In the genomic region with DNA sequence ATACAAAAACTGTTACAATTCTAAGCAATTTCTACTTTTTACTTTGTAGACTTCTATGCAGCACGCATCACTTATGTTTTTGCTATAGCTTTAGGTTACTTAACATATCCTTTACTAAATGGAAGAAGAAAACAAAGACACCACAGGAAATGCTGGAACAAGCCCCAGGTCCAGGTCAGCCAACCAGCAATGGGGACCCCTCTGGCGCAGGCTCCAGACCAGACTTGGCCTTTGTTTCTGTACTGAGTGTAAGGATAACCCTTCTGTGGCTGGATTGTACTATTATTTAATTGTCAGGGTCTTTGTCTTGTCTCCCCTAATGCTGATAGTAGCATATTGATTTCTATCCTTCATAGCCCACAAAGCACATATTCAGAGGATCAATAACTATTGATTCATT, we compare ENCODE assay signal across 1 cellular context.
TF ChIP-seq lines count a peak whose summit lies in the region.

No MANE protein-coding gene starts in this region.

TF ChIP-seq in GM23338, 12 proteins besides CTCF, POLR2A, EP300 and RAD21 (continued from another document):
- TF ChIP-seq REST (IDR thresholded peaks at IDR 0.05; ENCODE audit: unreplicated experiment) (no peak), EZH2 (IDR thresholded peaks at IDR 0.05; ENCODE audit: low read depth, unreplicated experiment) (no peak), CREB1 (CRISPR knock-in tag; IDR thresholded peaks at IDR 0.05; ENCODE audit: low read depth) (no peak), NANOG (IDR thresholded peaks at IDR 0.05; ENCODE audit: borderline replicate concordance) (no peak), STAT1 (IDR thresholded peaks at IDR 0.05; ENCODE audit: unreplicated experiment) (no peak), JUNB (IDR thresholded peaks at IDR 0.05; ENCODE audit: unreplicated experiment) (no peak)
- TF ChIP-seq, protein P1, sequence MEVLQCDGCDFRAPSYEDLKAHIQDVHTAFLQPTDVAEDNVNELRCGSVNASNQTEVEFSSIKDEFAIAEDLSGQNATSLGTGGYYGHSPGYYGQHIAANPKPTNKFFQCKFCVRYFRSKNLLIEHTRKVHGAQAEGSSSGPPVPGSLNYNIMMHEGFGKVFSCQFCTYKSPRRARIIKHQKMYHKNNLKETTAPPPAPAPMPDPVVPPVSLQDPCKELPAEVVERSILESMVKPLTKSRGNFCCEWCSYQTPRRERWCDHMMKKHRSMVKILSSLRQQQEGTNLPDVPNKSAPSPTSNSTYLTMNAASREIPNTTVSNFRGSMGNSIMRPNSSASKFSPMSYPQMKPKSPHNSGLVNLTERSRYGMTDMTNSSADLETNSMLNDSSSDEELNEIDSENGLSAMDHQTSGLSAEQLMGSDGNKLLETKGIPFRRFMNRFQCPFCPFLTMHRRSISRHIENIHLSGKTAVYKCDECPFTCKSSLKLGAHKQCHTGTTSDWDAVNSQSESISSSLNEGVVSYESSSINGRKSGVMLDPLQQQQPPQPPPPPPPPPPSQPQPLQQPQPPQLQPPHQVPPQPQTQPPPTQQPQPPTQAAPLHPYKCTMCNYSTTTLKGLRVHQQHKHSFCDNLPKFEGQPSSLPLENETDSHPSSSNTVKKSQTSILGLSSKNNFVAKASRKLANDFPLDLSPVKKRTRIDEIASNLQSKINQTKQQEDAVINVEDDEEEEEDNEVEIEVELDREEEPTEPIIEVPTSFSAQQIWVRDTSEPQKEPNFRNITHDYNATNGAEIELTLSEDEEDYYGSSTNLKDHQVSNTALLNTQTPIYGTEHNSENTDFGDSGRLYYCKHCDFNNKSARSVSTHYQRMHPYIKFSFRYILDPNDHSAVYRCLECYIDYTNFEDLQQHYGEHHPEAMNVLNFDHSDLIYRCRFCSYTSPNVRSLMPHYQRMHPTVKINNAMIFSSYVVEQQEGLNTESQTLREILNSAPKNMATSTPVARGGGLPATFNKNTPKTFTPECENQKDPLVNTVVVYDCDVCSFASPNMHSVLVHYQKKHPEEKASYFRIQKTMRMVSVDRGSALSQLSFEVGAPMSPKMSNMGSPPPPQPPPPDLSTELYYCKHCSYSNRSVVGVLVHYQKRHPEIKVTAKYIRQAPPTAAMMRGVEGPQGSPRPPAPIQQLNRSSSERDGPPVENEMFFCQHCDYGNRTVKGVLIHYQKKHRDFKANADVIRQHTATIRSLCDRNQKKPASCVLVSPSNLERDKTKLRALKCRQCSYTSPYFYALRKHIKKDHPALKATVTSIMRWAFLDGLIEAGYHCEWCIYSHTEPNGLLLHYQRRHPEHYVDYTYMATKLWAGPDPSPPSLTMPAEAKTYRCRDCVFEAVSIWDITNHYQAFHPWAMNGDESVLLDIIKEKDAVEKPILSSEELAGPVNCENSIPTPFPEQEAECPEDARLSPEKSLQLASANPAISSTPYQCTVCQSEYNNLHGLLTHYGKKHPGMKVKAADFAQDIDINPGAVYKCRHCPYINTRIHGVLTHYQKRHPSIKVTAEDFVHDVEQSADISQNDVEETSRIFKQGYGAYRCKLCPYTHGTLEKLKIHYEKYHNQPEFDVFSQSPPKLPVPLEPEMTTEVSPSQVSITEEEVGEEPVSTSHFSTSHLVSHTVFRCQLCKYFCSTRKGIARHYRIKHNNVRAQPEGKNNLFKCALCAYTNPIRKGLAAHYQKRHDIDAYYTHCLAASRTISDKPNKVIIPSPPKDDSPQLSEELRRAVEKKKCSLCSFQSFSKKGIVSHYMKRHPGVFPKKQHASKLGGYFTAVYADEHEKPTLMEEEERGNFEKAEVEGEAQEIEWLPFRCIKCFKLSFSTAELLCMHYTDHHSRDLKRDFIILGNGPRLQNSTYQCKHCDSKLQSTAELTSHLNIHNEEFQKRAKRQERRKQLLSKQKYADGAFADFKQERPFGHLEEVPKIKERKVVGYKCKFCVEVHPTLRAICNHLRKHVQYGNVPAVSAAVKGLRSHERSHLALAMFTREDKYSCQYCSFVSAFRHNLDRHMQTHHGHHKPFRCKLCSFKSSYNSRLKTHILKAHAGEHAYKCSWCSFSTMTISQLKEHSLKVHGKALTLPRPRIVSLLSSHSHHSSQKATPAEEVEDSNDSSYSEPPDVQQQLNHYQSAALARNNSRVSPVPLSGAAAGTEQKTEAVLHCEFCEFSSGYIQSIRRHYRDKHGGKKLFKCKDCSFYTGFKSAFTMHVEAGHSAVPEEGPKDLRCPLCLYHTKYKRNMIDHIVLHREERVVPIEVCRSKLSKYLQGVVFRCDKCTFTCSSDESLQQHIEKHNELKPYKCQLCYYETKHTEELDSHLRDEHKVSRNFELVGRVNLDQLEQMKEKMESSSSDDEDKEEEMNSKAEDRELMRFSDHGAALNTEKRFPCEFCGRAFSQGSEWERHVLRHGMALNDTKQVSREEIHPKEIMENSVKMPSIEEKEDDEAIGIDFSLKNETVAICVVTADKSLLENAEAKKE (CRISPR knock-in tag; IDR thresholded peaks at IDR 0.05), result no peak
- TF ChIP-seq, protein P2, sequence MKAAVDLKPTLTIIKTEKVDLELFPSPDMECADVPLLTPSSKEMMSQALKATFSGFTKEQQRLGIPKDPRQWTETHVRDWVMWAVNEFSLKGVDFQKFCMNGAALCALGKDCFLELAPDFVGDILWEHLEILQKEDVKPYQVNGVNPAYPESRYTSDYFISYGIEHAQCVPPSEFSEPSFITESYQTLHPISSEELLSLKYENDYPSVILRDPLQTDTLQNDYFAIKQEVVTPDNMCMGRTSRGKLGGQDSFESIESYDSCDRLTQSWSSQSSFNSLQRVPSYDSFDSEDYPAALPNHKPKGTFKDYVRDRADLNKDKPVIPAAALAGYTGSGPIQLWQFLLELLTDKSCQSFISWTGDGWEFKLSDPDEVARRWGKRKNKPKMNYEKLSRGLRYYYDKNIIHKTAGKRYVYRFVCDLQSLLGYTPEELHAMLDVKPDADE (IDR thresholded peaks at IDR 0.05), result no peak
